Comparison of ENCODE assay signal across 8 cellular contexts in genomic region chr1:52141513-52142219, GRCh38. TPM values are rescaled to one million over a fixed set of nuclear protein-coding genes. Genes with fewer than 3 reads are reported as not detected.
DNase-seq lines count a peak whose midpoint lies in the region; ATAC-seq and TF ChIP-seq lines count a peak whose summit lies in the region.

A gene with protein sequence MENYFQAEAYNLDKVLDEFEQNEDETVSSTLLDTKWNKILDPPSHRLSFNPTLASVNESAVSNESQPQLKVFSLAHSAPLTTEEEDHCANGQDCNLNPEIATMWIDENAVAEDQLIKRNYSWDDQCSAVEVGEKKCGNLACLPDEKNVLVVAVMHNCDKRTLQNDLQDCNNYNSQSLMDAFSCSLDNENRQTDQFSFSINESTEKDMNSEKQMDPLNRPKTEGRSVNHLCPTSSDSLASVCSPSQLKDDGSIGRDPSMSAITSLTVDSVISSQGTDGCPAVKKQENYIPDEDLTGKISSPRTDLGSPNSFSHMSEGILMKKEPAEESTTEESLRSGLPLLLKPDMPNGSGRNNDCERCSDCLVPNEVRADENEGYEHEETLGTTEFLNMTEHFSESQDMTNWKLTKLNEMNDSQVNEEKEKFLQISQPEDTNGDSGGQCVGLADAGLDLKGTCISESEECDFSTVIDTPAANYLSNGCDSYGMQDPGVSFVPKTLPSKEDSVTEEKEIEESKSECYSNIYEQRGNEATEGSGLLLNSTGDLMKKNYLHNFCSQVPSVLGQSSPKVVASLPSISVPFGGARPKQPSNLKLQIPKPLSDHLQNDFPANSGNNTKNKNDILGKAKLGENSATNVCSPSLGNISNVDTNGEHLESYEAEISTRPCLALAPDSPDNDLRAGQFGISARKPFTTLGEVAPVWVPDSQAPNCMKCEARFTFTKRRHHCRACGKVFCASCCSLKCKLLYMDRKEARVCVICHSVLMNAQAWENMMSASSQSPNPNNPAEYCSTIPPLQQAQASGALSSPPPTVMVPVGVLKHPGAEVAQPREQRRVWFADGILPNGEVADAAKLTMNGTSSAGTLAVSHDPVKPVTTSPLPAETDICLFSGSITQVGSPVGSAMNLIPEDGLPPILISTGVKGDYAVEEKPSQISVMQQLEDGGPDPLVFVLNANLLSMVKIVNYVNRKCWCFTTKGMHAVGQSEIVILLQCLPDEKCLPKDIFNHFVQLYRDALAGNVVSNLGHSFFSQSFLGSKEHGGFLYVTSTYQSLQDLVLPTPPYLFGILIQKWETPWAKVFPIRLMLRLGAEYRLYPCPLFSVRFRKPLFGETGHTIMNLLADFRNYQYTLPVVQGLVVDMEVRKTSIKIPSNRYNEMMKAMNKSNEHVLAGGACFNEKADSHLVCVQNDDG (N-terminal part only) (plus strand): TSS chr1:52142089. CDS start chr1:52233207, 91,118 bp downstream.

- H3K27me3 ChIP-seq in endocrine pancreas (ENCODE audit: control insufficient read depth, insufficient read depth, low read length) (no peaks in the 10 kb centered on the region), mesenchymal stem cell (ENCODE audit: control insufficient read depth in 1 of 2, insufficient read depth in 1 of 2, low read length in 2 of 2) (no peaks in the 10 kb centered on the region)

- H2BK12ac ChIP-seq in mesenchymal stem cell (ENCODE audit: low read length in 2 of 2), result no peak within 1 kb of the TSS

- peak within 1 kb of the TSS; percentile 80 for H4K91ac ChIP-seq in mesenchymal stem cell (ENCODE audit: low read length)

- peak within 1 kb of the TSS; percentile 51 for H2BK5ac ChIP-seq in mesenchymal stem cell (ENCODE audit: low read depth, low read length, poor library complexity, severe bottlenecking)

- H3K9me3 ChIP-seq in endocrine pancreas (ENCODE audit: control insufficient read depth, low read length) (no peaks in the 10 kb centered on the region), mesenchymal stem cell (ENCODE audit: control insufficient read depth, low read length) (no peaks in the 10 kb centered on the region)

- peak within 1 kb of the TSS; percentile 86 to 97 for H3K14ac ChIP-seq in mesenchymal stem cell (ENCODE audit: low read length in 2 of 2)

- H3K4me2 ChIP-seq in mesenchymal stem cell (ENCODE audit: low read length, poor library complexity, severe bottlenecking), result peak within 1 kb of the TSS; percentile 72

- H2BK120ac ChIP-seq in mesenchymal stem cell (ENCODE audit: low read depth, low read length), result peak within 1 kb of the TSS; percentile 94

- 3% methylated on average over 43 of the region's 72 CpGs for WGBS in mesenchymal stem cell

- peak within 1 kb of the TSS; percentile 99 for H2AFZ ChIP-seq in mesenchymal stem cell (ENCODE audit: low read depth, low read length)

- peak within 1 kb of the TSS; percentile 99 for H2BK15ac ChIP-seq in mesenchymal stem cell (ENCODE audit: low read depth, poor library complexity, severe bottlenecking)

- H3K9ac ChIP-seq in endocrine pancreas (ENCODE audit: control insufficient read depth, insufficient read depth, low read length) (peak within 1 kb of the TSS; percentile 93), mesenchymal stem cell (ENCODE audit: low read length) (peak within 1 kb of the TSS; percentile 95)

- ATAC-seq in GM19023 (IDR thresholded peaks at IDR 0.05; ENCODE audit: unreplicated experiment) (peak; percentile 66), HG03354 (IDR thresholded peaks at IDR 0.05; ENCODE audit: poor library complexity, severe bottlenecking, unreplicated experiment) (peak; percentile 71)

- H3K36me3 ChIP-seq in endocrine pancreas (ENCODE audit: control insufficient read depth, insufficient read depth, low read length), result no peaks in the 10 kb centered on the region
- H3K36me3 ChIP-seq in mesenchymal stem cell (ENCODE audit: control insufficient read depth in 1 of 2, insufficient read depth in 2 of 2, low read depth in 1 of 2, low read length in 2 of 2), result no peaks in the 10 kb centered on the region

- H3K4ac ChIP-seq in mesenchymal stem cell (ENCODE audit: low read depth in 1 of 2, low read length in 2 of 2), result peak within 1 kb of the TSS; percentile 93 to 97

- peak within 1 kb of the TSS; percentile 87 for H4K8ac ChIP-seq in mesenchymal stem cell (ENCODE audit: low read length)

- H3K23ac ChIP-seq in mesenchymal stem cell (ENCODE audit: low read length in 2 of 2), result peak within 1 kb of the TSS in 1 of 2 experiments; percentile 23

- peak; percentile 39 for TF ChIP-seq CTCF in AG09319 (IDR thresholded peaks at IDR 0.05; ENCODE audit: low read depth, low read length)

- peak within 1 kb of the TSS; percentile 67 to 97 for H3K18ac ChIP-seq in mesenchymal stem cell (ENCODE audit: low read depth in 1 of 2, low read length in 2 of 2)

- H3K79me1 ChIP-seq in mesenchymal stem cell (replicated peaks; ENCODE audit: low read length, poor library complexity, severe bottlenecking), result peaks cover 8% of the 10 kb centered on the region

- peak within 1 kb of the TSS; percentile 67 for H3K27ac ChIP-seq in mesenchymal stem cell (ENCODE audit: low read length, poor library complexity, severe bottlenecking)

- H3K4me1 ChIP-seq in endocrine pancreas (ENCODE audit: control insufficient read depth, insufficient read depth, low read length), result peaks cover 18% of the 10 kb centered on the region
- no peaks in the 10 kb centered on the region for H3K4me1 ChIP-seq in mesenchymal stem cell (ENCODE audit: control insufficient read depth, insufficient read depth, low read depth, low read length)

- H3K4me3 ChIP-seq in endocrine pancreas (ENCODE audit: control insufficient read depth, insufficient read depth, low read length) (peak within 1 kb of the TSS; percentile 89), mesenchymal stem cell (ENCODE audit: insufficient read depth in 1 of 2, low read depth in 1 of 2, low read length in 2 of 2) (peak within 1 kb of the TSS; percentile 93 to 95)

- no peak within 1 kb of the TSS for H2AK5ac ChIP-seq in mesenchymal stem cell (ENCODE audit: low read length, severe bottlenecking)

- DNase-seq in AG09319 (ENCODE audit: extremely low read depth, low read depth) (peak; percentile 42), NCI-H774 (lab: John Stamatoyannopoulos, UW) (peak; percentile 79), mesenchymal stem cell (peak; percentile 78)
- DNase-seq in activated CD8-positive, alpha-beta memory T cell treated with anti-CD3 and anti-CD28 coated beads for 4 hours (ENCODE audit: low read depth in 2 of 2), result peak; percentile 30 to 33
- DNase-seq in stimulated activated CD8-positive, alpha-beta memory T cell treated with anti-CD3 and anti-CD28 coated beads, Interleukin-12 subunit alpha, Interleukin-12 subunit beta, amount 100 ng/mL, for 4 hours (ENCODE audit: low read depth), result peak; percentile 64

RNA-seq across cellular contexts. Expression of the gene that starts here (rescaled TPM):
- polyA plus RNA-seq in mesenchymal stem cell (2013, experiment 1 of 2), result 6.8 TPM
- 6.7 TPM for polyA plus RNA-seq in mesenchymal stem cell (2013, experiment 2 of 2)

Comparison
In these comparisons a context has a peak if more than half of its experiments do, and no peak if none do; other contexts are left out.
1. Peak in every context shown above with its lines: DNase-seq, ATAC-seq, H3K4me3 ChIP-seq and H3K27ac ChIP-seq.